ENCODE assay signal across 19 cellular contexts in genomic region chr20:9280654-9281053, GRCh38.
DNase-seq lines count a peak whose midpoint lies in the region; ATAC-seq, FAIRE-seq and TF ChIP-seq lines count a peak whose summit lies in the region.
"Had no signal": no experiment of that assay in that cellular context is flagged by ENCODE, and none has a peak within 500 bp of the region (broad histone marks: within the 10 kb centered on the region; RNA-seq: fewer than 3 reads in every experiment).

No MANE protein-coding gene starts in this region.

- no peak overlapping the region for H2BK5ac ChIP-seq in mesendoderm (ENCODE audit: low read length)

- FAIRE-seq in D721Med (lab: Jason Lieb, UNC) = no peak
- FAIRE-seq: astrocyte, H54 had no signal

- ATAC-seq in mucosa of descending colon = no peak
- ATAC-seq in HG03025 (IDR thresholded peaks at IDR 0.05; ENCODE audit: low FRiP score, unreplicated experiment) = no peak
- ATAC-seq: activated CD4-positive, alpha-beta T cell treated with anti-CD3 and anti-CD28 coated beads for 36 hours; stimulated activated naive CD8-positive, alpha-beta T cell treated with anti-CD3 and anti-CD28 coated beads, Interleukin-15, Interleukin-2, amounts not matched to agents 100 U/mL and 50 U/mL, for 24 hours had no signal

- no peak overlapping the region for H3K4ac ChIP-seq in mesendoderm (ENCODE audit: low read depth, low read length)

- no peak overlapping the region for H3K9ac ChIP-seq in GM23248
- no peak overlapping the region for H3K9ac ChIP-seq in mesendoderm (ENCODE audit: low read length)

- DNase-seq in AG08395 (ENCODE audit: low spot score) = peak; percentile 45
- peak; percentile 33 for DNase-seq in GM23248
- peak; percentile 63 for DNase-seq in dedifferentiated amniotic fluid mesenchymal stem cell (ENCODE audit: extremely low spot score)
- no peak for DNase-seq in mesothelial cell of epicardium (ENCODE audit: low spot score in 2 of 2, unreplicated experiment in 2 of 2)
- DNase-seq in mucosa of descending colon = no peak
- no peak for DNase-seq in mesendoderm
- DNase-seq in D721Med (ENCODE audit: insufficient read length, low spot score) = no peak
- DNase-seq: activated CD4-positive, alpha-beta T cell treated with anti-CD3 and anti-CD28 coated beads for 36 hours; AML-193; NCI-H1694; NCI-H510A; SHP77 treated with DMSO at 0.1 percent for 48 hours; stimulated activated naive CD8-positive, alpha-beta T cell treated with anti-CD3 and anti-CD28 coated beads, Interleukin-15, Interleukin-2, amounts not matched to agents 100 U/mL and 50 U/mL, for 24 hours; T1000; uterus had no signal

- H3K4me3 ChIP-seq in GM23248 (no peak overlapping the region), mucosa of descending colon (no peak overlapping the region), mesendoderm (ENCODE audit: low read length) (no peak overlapping the region)
- H3K4me3 ChIP-seq: uterus had no signal

- no peak for TF ChIP-seq CTCF in mesothelial cell of epicardium (IDR thresholded peaks at IDR 0.05; ENCODE audit: unreplicated experiment)
- no peak for TF ChIP-seq CTCF in mucosa of descending colon (IDR thresholded peaks at IDR 0.05)
- TF ChIP-seq CTCF in D721Med (IDR thresholded peaks at IDR 0.05; ENCODE audit: insufficient read depth, missing control alignments) = no peak

- peaks cover 19% of the 10 kb centered on the region for H3K4me1 Mint-ChIP-seq in mesothelial cell of epicardium
- H3K4me1 Mint-ChIP-seq: activated CD4-positive, alpha-beta T cell treated with anti-CD3 and anti-CD28 coated beads for 36 hours had no signal

- H3K27ac ChIP-seq in GM23248 (no peak overlapping the region), mesendoderm (ENCODE audit: low read depth, low read length) (no peak overlapping the region)

- H4K8ac ChIP-seq in mesendoderm (ENCODE audit: low read depth, low read length) = no peak overlapping the region

- H2AFZ ChIP-seq in GM23248 = peak overlapping the region; percentile 17

- peaks cover 2% of the 10 kb centered on the region for H3K36me3 Mint-ChIP-seq in mesothelial cell of epicardium

- H3K36me3 ChIP-seq in GM23248 (ENCODE audit: low read depth) (no peaks in the 10 kb centered on the region), mucosa of descending colon (ENCODE audit: low read depth) (no peaks in the 10 kb centered on the region), mesendoderm (ENCODE audit: control insufficient read depth, insufficient read depth, low read length) (no peaks in the 10 kb centered on the region)
- H3K36me3 ChIP-seq: uterus had no signal

- no peaks in the 10 kb centered on the region for H3K27me3 Mint-ChIP-seq in mesothelial cell of epicardium (ENCODE audit: low read depth)
- H3K27me3 Mint-ChIP-seq: activated CD4-positive, alpha-beta T cell treated with anti-CD3 and anti-CD28 coated beads for 36 hours; progenitor cell of endocrine pancreas had no signal

- H3K9me3 Mint-ChIP-seq in mesothelial cell of epicardium = peaks cover 8% of the 10 kb centered on the region

- H4K20me1 ChIP-seq in GM23248 (ENCODE audit: insufficient read depth) = no peaks in the 10 kb centered on the region

- H3K56ac ChIP-seq in mesendoderm (ENCODE audit: low read length) = no peak overlapping the region

- in situ Hi-C loops in GM23248 (cut with MboI) = no loop called here

- H2BK15ac ChIP-seq in mesendoderm (replicated peaks; ENCODE audit: low read depth) = no peak overlapping the region

- H3K4me1 ChIP-seq in GM23248 (ENCODE audit: insufficient read depth) = peaks cover 9% of the 10 kb centered on the region
- H3K4me1 ChIP-seq in mucosa of descending colon (ENCODE audit: low read depth) = no peaks in the 10 kb centered on the region
- peaks cover 3% of the 10 kb centered on the region for H3K4me1 ChIP-seq in mesendoderm (ENCODE audit: control insufficient read depth, low read depth, low read length)
- H3K4me1 ChIP-seq: uterus had no signal

- no peak overlapping the region for H3K23ac ChIP-seq in mesendoderm (ENCODE audit: low read length)

- H3K4me3 Mint-ChIP-seq in mesothelial cell of epicardium = no peak overlapping the region
- H3K4me3 Mint-ChIP-seq: activated CD4-positive, alpha-beta T cell treated with anti-CD3 and anti-CD28 coated beads for 36 hours had no signal

- H3K27ac Mint-ChIP-seq in mesothelial cell of epicardium = peak overlapping the region; percentile 0
- H3K27ac Mint-ChIP-seq: activated CD4-positive, alpha-beta T cell treated with anti-CD3 and anti-CD28 coated beads for 36 hours; progenitor cell of endocrine pancreas had no signal

- no peak overlapping the region for H4K5ac ChIP-seq in mesendoderm (ENCODE audit: low read length)

- H3K9me3 ChIP-seq in GM23248 (ENCODE audit: low read depth) (no peaks in the 10 kb centered on the region), mucosa of descending colon (no peaks in the 10 kb centered on the region)
- H3K9me3 ChIP-seq: uterus had no signal

- H3K4me2 ChIP-seq in GM23248 (ENCODE audit: unreplicated experiment) (peak overlapping the region; percentile 15), mesendoderm (ENCODE audit: low read length) (no peak overlapping the region)

- no peaks in the 10 kb centered on the region for H3K79me1 ChIP-seq in mesendoderm (ENCODE audit: low read length)

- H2AK5ac ChIP-seq in mesendoderm (ENCODE audit: low read length) = no peak overlapping the region

- no peak overlapping the region for H2BK120ac ChIP-seq in mesendoderm (ENCODE audit: low read depth, low read length)

- H3F3A ChIP-seq in GM23248 (ENCODE audit: insufficient read depth) = no peaks in the 10 kb centered on the region

- intact Hi-C loops in mucosa of descending colon (cut with DNase I, micrococcal nuclease) = no loop called here

- WGBS in GM23248 (ENCODE audit: low coverage in 1 of 2, low lambda C conversion rate in 2 of 2, missing lambda C conversion rate in 2 of 2), 2 experiments = 11 to 12% methylated on average over 5 of the region's 5 CpGs
- no CpG with 5 or more reads among the region's 5 CpGs for WGBS in mesendoderm (ENCODE audit: extremely low coverage, insufficient coverage, low lambda C conversion rate)

- no peak overlapping the region for H3K18ac ChIP-seq in mesendoderm (ENCODE audit: low read length)

- H3K9me2 ChIP-seq in GM23248 (ENCODE audit: insufficient read depth) = no peaks in the 10 kb centered on the region

- H3K79me2 ChIP-seq in GM23248 (ENCODE audit: insufficient read depth) (no peaks in the 10 kb centered on the region), mesendoderm (ENCODE audit: control insufficient read depth, insufficient read depth, low read length) (no peaks in the 10 kb centered on the region)

- H3K27me3 ChIP-seq in GM23248 (replicated peaks; ENCODE audit: insufficient read depth) (no peaks in the 10 kb centered on the region), mesendoderm (ENCODE audit: insufficient read depth, low read length, poor library complexity) (no peaks in the 10 kb centered on the region)
- H3K27me3 ChIP-seq: uterus had no signal

Comparison
In these comparisons a context has a peak if more than half of its experiments do, and no peak if none do; other contexts are left out.
1. DNase-seq: peak in AG08395 (single experiment), GM23248 (single experiment) and dedifferentiated amniotic fluid mesenchymal stem cell (single experiment); none in mesothelial cell of epicardium (0 of 2), mucosa of descending colon (0 of 3), mesendoderm (single experiment) and D721Med (single experiment).